2 cellular contexts compared by ENCODE assay signal in genomic region chr11:48649064-48649463, GRCh38.
DNase-seq lines count a peak whose midpoint lies in the region; TF ChIP-seq lines count a peak whose summit lies in the region.
"Not testable (repeated sequence)": the region's sequence is repeated elsewhere in the genome, so short reads cannot be mapped to it uniquely, and the experiment has no call there.

No MANE protein-coding gene starts in this region.

- DNase-seq in osteocyte (ENCODE audit: extremely low spot score, unreplicated experiment) (peak; percentile 59), posterior vena cava (ENCODE audit: low spot score) (peak; percentile 58)

- TF ChIP-seq CTCF in osteocyte (IDR thresholded peaks at IDR 0.05): not testable (repeated sequence)

- intact Hi-C loops in posterior vena cava (cut with DNase I): not testable (repeated sequence)

- not testable (repeated sequence) for H3K4me3 Mint-ChIP-seq in osteocyte (ENCODE audit: unreplicated experiment)

- H3K27me3 Mint-ChIP-seq in osteocyte (ENCODE audit: unreplicated experiment): not testable (repeated sequence)

- not testable (repeated sequence) for H3K4me1 Mint-ChIP-seq in osteocyte (ENCODE audit: unreplicated experiment)

- H3K36me3 Mint-ChIP-seq in osteocyte (ENCODE audit: unreplicated experiment): not testable (repeated sequence)

- H3K9me3 Mint-ChIP-seq in osteocyte (ENCODE audit: unreplicated experiment): peaks cover 49% of the 10 kb centered on the region

- H3K27ac Mint-ChIP-seq in osteocyte (ENCODE audit: unreplicated experiment): not testable (repeated sequence)
